3 cellular contexts compared by ENCODE assay signal in the genomic region with DNA sequence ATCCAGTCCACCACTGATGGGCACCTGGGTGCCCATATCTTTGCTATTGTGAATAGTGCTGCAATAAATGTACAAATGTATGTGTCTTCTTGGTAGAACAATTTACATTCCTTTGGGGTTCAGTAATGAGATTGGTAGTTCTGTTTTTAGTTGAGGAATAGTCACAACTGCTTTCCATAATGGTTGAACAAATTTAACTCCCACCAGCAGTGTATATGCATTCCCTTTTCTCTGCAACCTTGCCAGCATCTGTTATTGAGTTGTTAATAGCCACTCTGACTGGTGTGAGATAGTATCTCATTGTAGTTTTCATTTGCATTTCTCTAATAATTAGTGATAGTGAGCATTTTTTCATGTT.
TF ChIP-seq lines count a peak whose summit lies in the region.

No MANE protein-coding gene starts in this region.

TF ChIP-seq in SK-N-SH treated with all-trans-retinoic acid at 6 μM for 48 hours, 23 proteins besides CTCF, POLR2A, EP300 and RAD21:
- TF ChIP-seq CSDC2 (CRISPR knock-in tag; IDR thresholded peaks at IDR 0.05), result no peak
- no peak for TF ChIP-seq ZC3H10 (CRISPR knock-in tag; IDR thresholded peaks at IDR 0.05)
- TF ChIP-seq, protein P1, sequence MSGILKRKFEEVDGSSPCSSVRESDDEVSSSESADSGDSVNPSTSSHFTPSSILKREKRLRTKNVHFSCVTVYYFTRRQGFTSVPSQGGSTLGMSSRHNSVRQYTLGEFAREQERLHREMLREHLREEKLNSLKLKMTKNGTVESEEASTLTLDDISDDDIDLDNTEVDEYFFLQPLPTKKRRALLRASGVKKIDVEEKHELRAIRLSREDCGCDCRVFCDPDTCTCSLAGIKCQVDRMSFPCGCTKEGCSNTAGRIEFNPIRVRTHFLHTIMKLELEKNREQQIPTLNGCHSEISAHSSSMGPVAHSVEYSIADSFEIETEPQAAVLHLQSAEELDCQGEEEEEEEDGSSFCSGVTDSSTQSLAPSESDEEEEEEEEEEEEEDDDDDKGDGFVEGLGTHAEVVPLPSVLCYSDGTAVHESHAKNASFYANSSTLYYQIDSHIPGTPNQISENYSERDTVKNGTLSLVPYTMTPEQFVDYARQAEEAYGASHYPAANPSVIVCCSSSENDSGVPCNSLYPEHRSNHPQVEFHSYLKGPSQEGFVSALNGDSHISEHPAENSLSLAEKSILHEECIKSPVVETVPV (CRISPR knock-in tag; IDR thresholded peaks at IDR 0.05), result no peak
- no peak for TF ChIP-seq ARNTL (CRISPR knock-in tag; IDR thresholded peaks at IDR 0.05; ENCODE audit: borderline replicate concordance, low read depth)
- no peak for TF ChIP-seq SNAI2 (CRISPR knock-in tag; IDR thresholded peaks at IDR 0.05)
- no peak for TF ChIP-seq ESRRG (CRISPR knock-in tag; IDR thresholded peaks at IDR 0.05)
- no peak for TF ChIP-seq RARB (CRISPR knock-in tag; IDR thresholded peaks at IDR 0.05)
- no peak for TF ChIP-seq POU6F1 (CRISPR knock-in tag; IDR thresholded peaks at IDR 0.05; ENCODE audit: borderline replicate concordance, low read depth)
- TF ChIP-seq ZFP3 (CRISPR knock-in tag; IDR thresholded peaks at IDR 0.05), result no peak
- TF ChIP-seq ZNF8 (CRISPR knock-in tag; IDR thresholded peaks at IDR 0.05), result no peak
- TF ChIP-seq ISL1 (CRISPR knock-in tag; IDR thresholded peaks at IDR 0.05), result no peak
- TF ChIP-seq ZNF70 (CRISPR knock-in tag; IDR thresholded peaks at IDR 0.05), result no peak

TF ChIP-seq in SK-N-SH, 30 proteins besides CTCF, POLR2A, EP300 and RAD21:
- TF ChIP-seq, protein P2, sequence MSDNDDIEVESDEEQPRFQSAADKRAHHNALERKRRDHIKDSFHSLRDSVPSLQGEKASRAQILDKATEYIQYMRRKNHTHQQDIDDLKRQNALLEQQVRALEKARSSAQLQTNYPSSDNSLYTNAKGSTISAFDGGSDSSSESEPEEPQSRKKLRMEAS (IDR thresholded peaks at IDR 0.05; ENCODE audit: low read depth), result no peak
- TF ChIP-seq, protein P3, sequence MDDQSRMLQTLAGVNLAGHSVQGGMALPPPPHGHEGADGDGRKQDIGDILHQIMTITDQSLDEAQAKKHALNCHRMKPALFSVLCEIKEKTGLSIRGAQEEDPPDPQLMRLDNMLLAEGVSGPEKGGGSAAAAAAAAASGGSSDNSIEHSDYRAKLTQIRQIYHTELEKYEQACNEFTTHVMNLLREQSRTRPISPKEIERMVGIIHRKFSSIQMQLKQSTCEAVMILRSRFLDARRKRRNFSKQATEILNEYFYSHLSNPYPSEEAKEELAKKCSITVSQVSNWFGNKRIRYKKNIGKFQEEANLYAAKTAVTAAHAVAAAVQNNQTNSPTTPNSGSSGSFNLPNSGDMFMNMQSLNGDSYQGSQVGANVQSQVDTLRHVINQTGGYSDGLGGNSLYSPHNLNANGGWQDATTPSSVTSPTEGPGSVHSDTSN (IDR thresholded peaks at IDR 0.05), result no peak

TF ChIP-seq in WTC11, 78 proteins besides CTCF, POLR2A, EP300 and RAD21:
- TF ChIP-seq GABPB1 (CRISPR knock-in tag; IDR thresholded peaks at IDR 0.05), result no peak
- TF ChIP-seq, protein P2 (CRISPR knock-in tag; IDR thresholded peaks at IDR 0.05), result no peak
- TF ChIP-seq ESRRA (CRISPR knock-in tag; IDR thresholded peaks at IDR 0.05; ENCODE audit: borderline replicate concordance), result no peak
- TF ChIP-seq RORB (CRISPR knock-in tag; IDR thresholded peaks at IDR 0.05), result no peak
- TF ChIP-seq ZNF317 (CRISPR knock-in tag; IDR thresholded peaks at IDR 0.05; ENCODE audit: borderline replicate concordance, low read depth), result no peak
- no peak for TF ChIP-seq ZNF121 (CRISPR knock-in tag; IDR thresholded peaks at IDR 0.05)
- TF ChIP-seq ARID4B (CRISPR knock-in tag; IDR thresholded peaks at IDR 0.05; ENCODE audit: borderline replicate concordance), result no peak
- no peak for TF ChIP-seq JUN (CRISPR knock-in tag; IDR thresholded peaks at IDR 0.05)
TF ChIP-seq in WTC11: peak in this region for 0.
